1 cellular context compared by ENCODE assay signal in genomic region chr15:40909662-40910625, GRCh38.
TF ChIP-seq lines count a peak whose summit lies in the region.

No MANE protein-coding gene starts in this region.

TF ChIP-seq in H1, 55 proteins besides CTCF, POLR2A, EP300 and RAD21:
- TF ChIP-seq KDM4A (IDR thresholded peaks at IDR 0.05; ENCODE audit: low read depth, low read length, severe bottlenecking) = no peak
- TF ChIP-seq SAP30 (IDR thresholded peaks at IDR 0.05; ENCODE audit: insufficient read depth, insufficient replicate concordance, low read length) = no peak
- TF ChIP-seq FOSL1 (IDR thresholded peaks at IDR 0.05; ENCODE audit: insufficient read depth, low read depth, low read length) = no peak
- TF ChIP-seq USF2 (IDR thresholded peaks at IDR 0.05; ENCODE audit: low read length) = no peak
- TF ChIP-seq MAX (IDR thresholded peaks at IDR 0.05) = no peak
